In the genomic region with DNA sequence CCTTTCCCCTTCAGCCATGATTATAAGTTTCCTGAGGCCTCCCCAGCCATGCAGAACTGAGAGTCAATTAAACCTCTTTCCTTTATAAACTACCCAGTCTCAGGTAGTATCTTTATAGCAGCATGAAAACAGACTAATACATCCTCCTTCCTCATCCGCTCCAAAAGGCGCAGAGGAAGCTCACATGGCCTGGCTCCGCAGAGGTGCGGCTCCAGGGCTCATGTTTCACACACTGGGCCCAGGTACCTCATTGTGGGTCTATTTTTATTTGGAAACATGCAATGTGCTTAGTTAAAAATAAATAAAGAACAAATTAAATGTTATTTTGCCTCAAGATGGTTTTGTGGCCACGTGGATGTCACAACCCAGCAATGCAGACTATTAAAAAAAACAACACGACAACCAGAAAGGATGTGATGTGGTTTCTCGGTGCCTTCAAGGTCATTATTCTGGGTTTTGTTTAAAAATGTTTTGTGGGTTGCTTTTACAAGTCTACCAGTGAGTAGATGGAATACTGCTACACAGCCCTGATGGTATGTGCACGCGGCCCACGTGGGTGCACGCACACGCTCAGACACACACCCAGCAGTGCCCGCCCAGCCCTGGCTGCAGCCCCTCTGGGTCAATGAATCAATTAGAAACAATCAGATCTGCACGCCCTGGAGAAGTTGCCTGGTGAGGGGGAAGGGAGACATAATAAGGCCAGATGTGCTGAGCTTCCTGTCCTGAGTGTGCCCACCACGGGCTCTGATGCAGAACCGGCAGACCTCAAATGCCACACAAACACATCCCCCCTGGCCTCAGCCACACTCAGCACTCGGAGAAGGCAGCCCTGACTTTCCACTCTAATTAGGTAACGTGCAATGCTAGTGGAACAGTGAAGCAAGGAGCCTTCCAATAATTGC, we compare ENCODE assay signal across 10 cellular contexts.
DNase-seq lines count a peak whose midpoint lies in the region; ATAC-seq and TF ChIP-seq lines count a peak whose summit lies in the region.
"Had no signal": no experiment of that assay in that cellular context is flagged by ENCODE, and none has a peak within 500 bp of the region (broad histone marks: within the 10 kb centered on the region; RNA-seq: fewer than 3 reads in every experiment).

No MANE protein-coding gene starts in this region.

- peaks cover 0 to 2% (median 0%) of the 10 kb centered on the region in 4 donors for H3K4me1 ChIP-seq in stomach
- peaks cover 0 to under 1% (median 0%) of the 10 kb centered on the region in 4 donors for H3K4me1 ChIP-seq in tibial artery

- H3K27ac ChIP-seq in stomach (no peak overlapping the region), tibial artery (no peak overlapping the region)

- ATAC-seq in GM19463 (IDR thresholded peaks at IDR 0.05; ENCODE audit: unreplicated experiment) (peak; percentile 58), left colon (peak; percentile 17)

- TF ChIP-seq POLR2A in stomach (IDR thresholded peaks at IDR 0.05), result no peak

- no peaks in the 10 kb centered on the region for H3K36me3 ChIP-seq in stomach
- H3K36me3 ChIP-seq in tibial artery, result no peaks in the 10 kb centered on the region

- 62 to 65% (median 65%) methylated on average over 18 of the region's 18 CpGs for WGBS in stomach, 5 donors

- TF ChIP-seq EP300 in stomach (IDR thresholded peaks at IDR 0.05), result no peak

- no peaks in the 10 kb centered on the region for H3K9me3 ChIP-seq in stomach
- no peaks in the 10 kb centered on the region for H3K9me3 ChIP-seq in tibial artery

- H3K4me3 ChIP-seq in AG10803 (ENCODE audit: low read length), result no peak overlapping the region
- no peak overlapping the region for H3K4me3 ChIP-seq in stomach
- H3K4me3 ChIP-seq in tibial artery, result no peak overlapping the region

- DNase-seq in AG10803 (ENCODE audit: low read depth), result peak; percentile 1
- peak; percentile 37 for DNase-seq in UCSD-AML1 (lab: John Stamatoyannopoulos, UW; ENCODE audit: unreplicated experiment)
- no peak for DNase-seq in left colon
- DNase-seq in stomach, result no peak
- DNase-seq in tibial artery, result no peak
- DNase-seq in DMS 273 (lab: John Stamatoyannopoulos, UW; ENCODE audit: unreplicated experiment), result no peak
- DNase-seq in NCI-H526 (lab: John Stamatoyannopoulos, UW), result no peak
- DNase-seq: C1 segment of cervical spinal cord; effector CD8-positive, alpha-beta T cell had no signal

- no peaks in the 10 kb centered on the region for H3K27me3 ChIP-seq in stomach
- H3K27me3 ChIP-seq in tibial artery, result no peaks in the 10 kb centered on the region

- intact Hi-C loops in left colon (cut with DNase I, micrococcal nuclease) (no loop called here), stomach (cut with DNase I; ENCODE audit: low total_unique reads) (no loop called here), tibial artery (cut with DNase I; ENCODE audit: low total_unique reads) (no loop called here)

- TF ChIP-seq CTCF in AG10803 (conservative IDR thresholded peaks at IDR 0.05; ENCODE audit: low read length) (no peak), stomach (IDR thresholded peaks at IDR 0.05) (no peak), tibial artery (IDR thresholded peaks at IDR 0.05) (no peak)

Comparison
In these comparisons a context has a peak if more than half of its experiments do, and no peak if none do; other contexts are left out.
1. DNase-seq: peak in AG10803 (single experiment) and UCSD-AML1 (single experiment); none in left colon (0 of 2), stomach (single experiment), tibial artery (0 of 2), DMS 273 (single experiment) and NCI-H526 (0 of 2).